8 cellular contexts compared by ENCODE assay signal in the genomic region with DNA sequence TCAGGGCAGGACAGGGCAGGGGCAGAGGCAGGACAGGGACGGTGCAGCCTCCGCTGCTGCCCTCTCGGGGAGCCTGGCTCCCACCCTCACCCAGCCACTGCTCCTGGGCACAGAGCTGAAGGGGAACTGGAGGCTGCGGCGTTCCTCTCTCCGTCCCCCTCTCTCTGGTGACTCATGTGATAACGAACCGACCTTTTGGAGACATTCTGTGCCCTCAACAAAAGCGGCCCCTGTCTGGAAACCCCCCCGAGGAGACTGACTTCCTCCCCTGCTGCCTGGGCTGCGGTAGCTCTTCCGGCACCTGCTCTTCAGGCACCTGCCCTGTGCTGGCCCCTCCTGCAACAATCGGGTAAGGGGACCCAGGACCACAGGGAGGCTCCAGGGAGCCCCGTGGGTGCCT.
DNase-seq lines count a peak whose midpoint lies in the region; ATAC-seq lines count a peak whose summit lies in the region.
"Not testable (repeated sequence)": the region's sequence is repeated elsewhere in the genome, so short reads cannot be mapped to it uniquely, and the experiment has no call there.

No MANE protein-coding gene starts in this region.

- not testable (repeated sequence) for H3K9me3 Mint-ChIP-seq in natural killer cell treated with Interleukin-12 subunit alpha and Interleukin-12 subunit beta and Interleukin-15 and Interleukin-18, amount 100 ng/mL, for 72 hours

- H3K27ac Mint-ChIP-seq in natural killer cell treated with Interleukin-12 subunit alpha and Interleukin-12 subunit beta and Interleukin-15 and Interleukin-18, amount 100 ng/mL, for 72 hours, result peak overlapping the region in 1 of 2 donors; percentile 65

- ATAC-seq in GM19397 (IDR thresholded peaks at IDR 0.05; ENCODE audit: unreplicated experiment) (peak; percentile 41), HG03432 (IDR thresholded peaks at IDR 0.05; ENCODE audit: unreplicated experiment) (peak; percentile 65)
- ATAC-seq in activated CD4-positive, CD25-positive, alpha-beta regulatory T cell treated with anti-CD3 and anti-CD28 coated beads, Interleukin-2, amount 50 U/mL, for 24 hours, result peak; percentile 89 to 93
- ATAC-seq in natural killer cell treated with Interleukin-12 subunit alpha and Interleukin-12 subunit beta and Interleukin-15 and Interleukin-18, amount 100 ng/mL, for 72 hours, result peak; percentile 93

- H3K4me1 Mint-ChIP-seq in natural killer cell treated with Interleukin-12 subunit alpha and Interleukin-12 subunit beta and Interleukin-15 and Interleukin-18, amount 100 ng/mL, for 72 hours (ENCODE audit: low read depth in 2 of 2), result not testable (repeated sequence)

- DNase-seq in Ammon's horn (ENCODE audit: low spot score) (peak; percentile 35), globus pallidus (ENCODE audit: low spot score) (peak; percentile 49)
- DNase-seq in activated T-helper 9 cell treated with anti-CD3 and anti-CD28 coated beads, Interleukin-2, amount 50 U/mL, for 16 hours (ENCODE audit: low read depth), result peak; percentile 67
- peak; percentile 83 for DNase-seq in natural killer cell treated with Interleukin-12 subunit alpha and Interleukin-12 subunit beta and Interleukin-15 and Interleukin-18, amount 100 ng/mL, for 72 hours (ENCODE audit: low spot score)
- peak; percentile 50 to 77 for DNase-seq in stimulated activated CD8-positive, alpha-beta memory T cell treated with anti-CD3 and anti-CD28 coated beads, Interleukin-15, amount 100 ng/mL, for 4 hours (ENCODE audit: low read depth in 2 of 2)

- H3K4me3 Mint-ChIP-seq in natural killer cell treated with Interleukin-12 subunit alpha and Interleukin-12 subunit beta and Interleukin-15 and Interleukin-18, amount 100 ng/mL, for 72 hours, result peak overlapping the region; percentile 48

- H3K27me3 Mint-ChIP-seq in natural killer cell treated with Interleukin-12 subunit alpha and Interleukin-12 subunit beta and Interleukin-15 and Interleukin-18, amount 100 ng/mL, for 72 hours, result not testable (repeated sequence)

- not testable (repeated sequence) for H3K36me3 Mint-ChIP-seq in natural killer cell treated with Interleukin-12 subunit alpha and Interleukin-12 subunit beta and Interleukin-15 and Interleukin-18, amount 100 ng/mL, for 72 hours

Comparison
In these comparisons a context has a peak if more than half of its experiments do, and no peak if none do; other contexts are left out.
1. Peak in every context shown above with its lines: DNase-seq and ATAC-seq.
2. ATAC-seq: peak in every context shown above with its lines; median percentile 93 in natural killer cell treated with Interleukin-12 subunit alpha and Interleukin-12 subunit beta and Interleukin-15 and Interleukin-18, amount 100 ng/mL, for 72 hours; 91 in activated CD4-positive, CD25-positive, alpha-beta regulatory T cell treated with anti-CD3 and anti-CD28 coated beads, Interleukin-2, amount 50 U/mL, for 24 hours; 65 in HG03432; 41 in GM19397.